In genomic region chr20:57006411-57007170, GRCh38 we compare ENCODE assay signal across 1 cellular context.
TF ChIP-seq lines count a peak whose summit lies in the region.

No MANE protein-coding gene starts in this region.

TF ChIP-seq in GM12878, 131 proteins besides CTCF, POLR2A, EP300 and RAD21 (continued from another document):
- no peak for TF ChIP-seq ZBTB40 (IDR thresholded peaks at IDR 0.05; ENCODE audit: borderline replicate concordance)
